Comparison of ENCODE assay signal across 24 cellular contexts in genomic region chr15:87496795-87497194, GRCh38.
"Had no signal": no experiment of that assay in that cellular context is flagged by ENCODE, and none has a peak within 500 bp of the region (broad histone marks: within the 10 kb centered on the region; RNA-seq: fewer than 3 reads in every experiment).

No MANE protein-coding gene starts in this region.

- H3K4me1 Mint-ChIP-seq: immature natural killer cell; mesothelial cell of epicardium; naive B cell; stimulated activated effector memory CD8-positive, alpha-beta T cell treated with anti-CD3 and anti-CD28 coated beads, Interleukin-12 subunit alpha, Interleukin-12 subunit beta, amount 100 ng/mL, for 72 hours had no signal

- H3K27ac ChIP-seq: gastroesophageal sphincter, neural progenitor cell, prostate gland, right lobe of liver, stomach, thyroid gland had no signal

- H3K27me3 Mint-ChIP-seq: naive B cell; natural killer cell treated with Interleukin-12 subunit alpha and Interleukin-12 subunit beta and Interleukin-15 and Interleukin-18, amount 100 ng/mL, for 72 hours had no signal

- H3K27ac Mint-ChIP-seq: immature natural killer cell; mesothelial cell of epicardium; naive B cell; natural killer cell treated with Interleukin-12 subunit alpha and Interleukin-12 subunit beta and Interleukin-15 and Interleukin-18, amount 100 ng/mL, for 72 hours; neural progenitor cell; stimulated activated effector memory CD8-positive, alpha-beta T cell treated with anti-CD3 and anti-CD28 coated beads, Interleukin-12 subunit alpha, Interleukin-12 subunit beta, amount 100 ng/mL, for 72 hours; type B pancreatic cell had no signal

- H3K4me1 ChIP-seq: prostate gland, right lobe of liver, stomach, thyroid gland had no signal

- H3K36me3 Mint-ChIP-seq: immature natural killer cell; mesothelial cell of epicardium; naive B cell; natural killer cell treated with Interleukin-12 subunit alpha and Interleukin-12 subunit beta and Interleukin-15 and Interleukin-18, amount 100 ng/mL, for 72 hours; neural progenitor cell; stimulated activated effector memory CD8-positive, alpha-beta T cell treated with anti-CD3 and anti-CD28 coated beads, Interleukin-12 subunit alpha, Interleukin-12 subunit beta, amount 100 ng/mL, for 72 hours; type B pancreatic cell had no signal

- H3K4me3 Mint-ChIP-seq: immature natural killer cell; mesothelial cell of epicardium; natural killer cell treated with Interleukin-12 subunit alpha and Interleukin-12 subunit beta and Interleukin-15 and Interleukin-18, amount 100 ng/mL, for 72 hours; neural progenitor cell; stimulated activated effector memory CD8-positive, alpha-beta T cell treated with anti-CD3 and anti-CD28 coated beads, Interleukin-12 subunit alpha, Interleukin-12 subunit beta, amount 100 ng/mL, for 72 hours; type B pancreatic cell had no signal

- ATAC-seq: gastroesophageal sphincter; mucosa of descending colon; natural killer cell treated with Interleukin-12 subunit alpha and Interleukin-12 subunit beta and Interleukin-15 and Interleukin-18, amount 100 ng/mL, for 72 hours; right lobe of liver; stimulated activated effector memory CD8-positive, alpha-beta T cell treated with anti-CD3 and anti-CD28 coated beads, Interleukin-12 subunit alpha, Interleukin-12 subunit beta, amount 100 ng/mL, for 72 hours had no signal

- H3K9me3 ChIP-seq: gastroesophageal sphincter, prostate gland, right lobe of liver, thyroid gland had no signal

- DNase-seq: central memory CD4-positive, alpha-beta T cell; dorsolateral prefrontal cortex; effector CD4-positive, alpha-beta T cell; foreskin fibroblast; hypothalamus; immature natural killer cell; islet precursor cell; kidney glomerular epithelial cell; mesenchymal stem cell; mucosa of descending colon; naive B cell; right lobe of liver; stimulated activated CD4-positive, alpha-beta T cell treated with anti-CD3 and anti-CD28 coated beads, Interleukin-2, amount 100 ng/mL, for 24 hours; stimulated activated CD4-positive, alpha-beta T cell treated with anti-CD3 and anti-CD28 coated beads, Interleukin-4, amount 100 ng/mL, for 24 hours; stimulated activated naive CD4-positive, alpha-beta T cell treated with Interleukin-2 at 50 U/mL for 16 hours; stomach; thyroid gland had no signal

- H3K4me3 ChIP-seq: dorsolateral prefrontal cortex, gastroesophageal sphincter, mucosa of descending colon, neural progenitor cell, prostate gland, right lobe of liver, stomach, thyroid gland had no signal

- H3K27me3 ChIP-seq: dorsolateral prefrontal cortex, gastroesophageal sphincter, neural progenitor cell, right lobe of liver, stomach, thyroid gland had no signal

- H3K36me3 ChIP-seq: gastroesophageal sphincter, neural progenitor cell, prostate gland, right lobe of liver, stomach, thyroid gland had no signal
